Comparison of ENCODE assay signal across 8 cellular contexts in the genomic region with DNA sequence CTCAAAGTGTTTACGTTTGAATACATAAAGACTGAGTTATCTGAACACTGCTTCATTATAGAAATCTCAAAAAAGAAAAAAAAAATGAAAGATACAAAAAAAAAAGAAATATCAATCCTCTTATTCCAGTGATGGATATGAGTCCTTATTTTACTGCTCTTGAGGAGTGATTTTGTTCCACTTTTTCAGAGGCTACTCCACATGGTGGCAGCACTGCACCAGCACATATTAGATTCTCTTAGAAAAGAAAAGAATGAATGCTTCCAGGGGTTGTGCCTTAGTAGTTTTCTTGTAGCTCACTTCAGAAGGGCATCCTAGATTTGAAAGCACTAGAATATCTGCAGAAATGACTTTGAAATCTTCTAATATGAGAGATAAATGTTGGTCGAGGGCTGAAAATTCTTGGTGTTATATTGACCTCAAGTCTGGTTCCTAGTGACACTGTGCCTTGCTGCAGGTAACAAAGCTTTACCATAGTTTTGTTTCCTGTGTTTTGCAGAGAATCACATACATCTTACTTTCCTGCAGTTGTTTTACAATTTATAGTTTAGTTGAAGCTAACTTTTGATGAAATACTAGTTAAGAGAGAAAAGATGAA. TPM values are rescaled to one million over a fixed set of nuclear protein-coding genes. Genes with fewer than 3 reads are reported as not detected.
DNase-seq lines count a peak whose midpoint lies in the region; ATAC-seq, FAIRE-seq and TF ChIP-seq lines count a peak whose summit lies in the region.

No MANE protein-coding gene starts in this region.

- no peaks in the 10 kb centered on the region for H3K4me1 Mint-ChIP-seq in activated T-cell treated with anti-CD3 and anti-CD28 coated beads, Interleukin-2, amount 50 U/mL, for 24 hours (ENCODE audit: low read depth)
- peaks cover 2% of the 10 kb centered on the region for H3K4me1 Mint-ChIP-seq in activated CD4-positive, alpha-beta T cell treated with anti-CD3 and anti-CD28 coated beads, Interleukin-2, amount 10 ng/mL, durations not matched to agents 7 days and 5 days

- no peak overlapping the region for H3K4me3 Mint-ChIP-seq in activated T-cell treated with anti-CD3 and anti-CD28 coated beads, Interleukin-2, amount 50 U/mL, for 24 hours
- no peak overlapping the region for H3K4me3 Mint-ChIP-seq in activated CD4-positive, alpha-beta T cell treated with anti-CD3 and anti-CD28 coated beads, Interleukin-2, amount 10 ng/mL, durations not matched to agents 7 days and 5 days

- no peaks in the 10 kb centered on the region for H3K27me3 Mint-ChIP-seq in activated T-cell treated with anti-CD3 and anti-CD28 coated beads, Interleukin-2, amount 50 U/mL, for 24 hours
- H3K27me3 Mint-ChIP-seq in activated CD4-positive, alpha-beta T cell treated with anti-CD3 and anti-CD28 coated beads, Interleukin-2, amount 10 ng/mL, durations not matched to agents 7 days and 5 days = no peaks in the 10 kb centered on the region

- no peak overlapping the region for H3K27ac Mint-ChIP-seq in activated T-cell treated with anti-CD3 and anti-CD28 coated beads, Interleukin-2, amount 50 U/mL, for 24 hours
- peak overlapping the region; percentile 43 for H3K27ac Mint-ChIP-seq in activated CD4-positive, alpha-beta T cell treated with anti-CD3 and anti-CD28 coated beads, Interleukin-2, amount 10 ng/mL, durations not matched to agents 7 days and 5 days

- no peaks in the 10 kb centered on the region for H3K9me3 Mint-ChIP-seq in activated T-cell treated with anti-CD3 and anti-CD28 coated beads, Interleukin-2, amount 50 U/mL, for 24 hours
- H3K9me3 Mint-ChIP-seq in activated CD4-positive, alpha-beta T cell treated with anti-CD3 and anti-CD28 coated beads, Interleukin-2, amount 10 ng/mL, durations not matched to agents 7 days and 5 days = no peaks in the 10 kb centered on the region

- ATAC-seq in HG02759 (IDR thresholded peaks at IDR 0.05; ENCODE audit: unreplicated experiment) = no peak

- CTCF ChIA-PET in activated CD4-positive, alpha-beta T cell treated with anti-CD3 and anti-CD28 coated beads, Interleukin-2, amount 10 ng/mL, durations not matched to agents 7 days and 5 days (lab: Charles Lee) = interaction anchor here (0.5 to 2.7 kb wide), 11 partner anchors 12 to 449 kb away, joined by 3 to 9 read pairs (median 4); no protein-coding TSS in a partner anchor

- POLR2A ChIA-PET in activated CD4-positive, alpha-beta T cell treated with anti-CD3 and anti-CD28 coated beads, Interleukin-2, amount 10 ng/mL, durations not matched to agents 7 days and 5 days (lab: Charles Lee) = interaction anchor here (0.6 kb wide), 1 partner anchor 215 kb away, joined by 4 read pairs; no protein-coding TSS in a partner anchor

- H3K36me3 Mint-ChIP-seq in activated T-cell treated with anti-CD3 and anti-CD28 coated beads, Interleukin-2, amount 50 U/mL, for 24 hours (ENCODE audit: low read depth) = peaks cover 78% of the 10 kb centered on the region
- peaks cover 40% of the 10 kb centered on the region for H3K36me3 Mint-ChIP-seq in activated CD4-positive, alpha-beta T cell treated with anti-CD3 and anti-CD28 coated beads, Interleukin-2, amount 10 ng/mL, durations not matched to agents 7 days and 5 days (ENCODE audit: low read depth)

- FAIRE-seq in GM12891 (lab: Jason Lieb, UNC) = no peak

- TF ChIP-seq POLR2A in GM12891 (IDR thresholded peaks at IDR 0.05; ENCODE audit: low read depth, low read length) = no peak

- DNase-seq in activated T-cell treated with anti-CD3 and anti-CD28 coated beads for 1 hour (ENCODE audit: low read depth) = peak; percentile 23
- no peak for DNase-seq in activated T-cell treated with anti-CD3 and anti-CD28 coated beads, Interleukin-2, amount 50 U/mL, for 24 hours
- peak; percentile 56 for DNase-seq in NCI-H1436 treated with DMSO at 0.1 percent for 48 hours (lab: John Stamatoyannopoulos, UW)
- DNase-seq in activated CD4-positive, alpha-beta T cell treated with anti-CD3 and anti-CD28 coated beads, Interleukin-2, amount 10 ng/mL, durations not matched to agents 7 days and 5 days = peak; percentile 57
- DNase-seq in fibroblast of the conjunctiva (ENCODE audit: low read depth) = peak; percentile 42
- peak; percentile 67 for DNase-seq in pons (ENCODE audit: low spot score)
- DNase-seq in GM12891 (ENCODE audit: insufficient read length, low spot score) = no peak

TF ChIP-seq in GM12891, 5 proteins besides CTCF, POLR2A, EP300 and RAD21:
- no peak for TF ChIP-seq POU2F2 (IDR thresholded peaks at IDR 0.05; ENCODE audit: low read depth, low read length)
- TF ChIP-seq TAF1 (IDR thresholded peaks at IDR 0.05; ENCODE audit: low read depth, low read length) = no peak
- no peak for TF ChIP-seq SPI1 (IDR thresholded peaks at IDR 0.05; ENCODE audit: low read depth, low read length)
- TF ChIP-seq PAX5 (IDR thresholded peaks at IDR 0.05; ENCODE audit: insufficient read depth, low read length, severe bottlenecking) = no peak
- TF ChIP-seq POLR2AphosphoS5 (IDR thresholded peaks at IDR 0.05; ENCODE audit: low read depth, low read length) = no peak

RNA-seq across cellular contexts. Expression of gene AP2B1, which starts 25.9 kb away (rescaled TPM):
- total RNA-seq in activated CD4-positive, alpha-beta T cell treated with anti-CD3 and anti-CD28 coated beads, Interleukin-2, amount 10 ng/mL, durations not matched to agents 7 days and 5 days = 100 to 1,000 TPM; 180 to 185 TPM
- polyA plus RNA-seq in GM12891 (2012; ENCODE audit: low read depth, missing spikeins) = 47.0 TPM

RNA-seq across cellular contexts. Expression of gene PEX12, which starts 34.7 kb away (rescaled TPM):
- 1 to 10 TPM; 4.0 to 5.5 TPM for total RNA-seq in activated CD4-positive, alpha-beta T cell treated with anti-CD3 and anti-CD28 coated beads, Interleukin-2, amount 10 ng/mL, durations not matched to agents 7 days and 5 days
- 2.7 TPM for polyA plus RNA-seq in GM12891 (2012; ENCODE audit: low read depth, missing spikeins)

RNA-seq across cellular contexts. Expression of gene SLFN14, which starts 52.4 kb away (rescaled TPM):
- not detected for total RNA-seq in activated CD4-positive, alpha-beta T cell treated with anti-CD3 and anti-CD28 coated beads, Interleukin-2, amount 10 ng/mL, durations not matched to agents 7 days and 5 days
- 0.05 TPM for polyA plus RNA-seq in GM12891 (2012; ENCODE audit: low read depth, missing spikeins)

Comparison
In these comparisons a context has a peak if more than half of its experiments do, and no peak if none do; other contexts are left out.
1. DNase-seq: peak in activated T-cell treated with anti-CD3 and anti-CD28 coated beads for 1 hour (single experiment), NCI-H1436 treated with DMSO at 0.1 percent for 48 hours (single experiment), activated CD4-positive, alpha-beta T cell treated with anti-CD3 and anti-CD28 coated beads, Interleukin-2, amount 10 ng/mL, durations not matched to agents 7 days and 5 days (single experiment), fibroblast of the conjunctiva (single experiment) and pons (single experiment); none in activated T-cell treated with anti-CD3 and anti-CD28 coated beads, Interleukin-2, amount 50 U/mL, for 24 hours (single experiment) and GM12891 (single experiment).